In genomic region chrX:24920769-24921168, GRCh38 we compare ENCODE assay signal across 1 cellular context.
TF ChIP-seq lines count a peak whose summit lies in the region.

No MANE protein-coding gene starts in this region.

TF ChIP-seq in SK-N-SH, 30 proteins besides CTCF, POLR2A, EP300 and RAD21 (continued from another document):
- TF ChIP-seq USF1 (IDR thresholded peaks at IDR 0.05; ENCODE audit: borderline replicate concordance, low read depth), result no peak
- no peak for TF ChIP-seq SMC3 (IDR thresholded peaks at IDR 0.05; ENCODE audit: low read depth, low read length)
- no peak for TF ChIP-seq PBX3 (IDR thresholded peaks at IDR 0.05)
- no peak for TF ChIP-seq IRF3 (IDR thresholded peaks at IDR 0.05; ENCODE audit: low read depth, low read length)
- no peak for TF ChIP-seq GABPA (IDR thresholded peaks at IDR 0.05; ENCODE audit: low read depth)
- TF ChIP-seq, protein P1, sequence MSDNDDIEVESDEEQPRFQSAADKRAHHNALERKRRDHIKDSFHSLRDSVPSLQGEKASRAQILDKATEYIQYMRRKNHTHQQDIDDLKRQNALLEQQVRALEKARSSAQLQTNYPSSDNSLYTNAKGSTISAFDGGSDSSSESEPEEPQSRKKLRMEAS (IDR thresholded peaks at IDR 0.05; ENCODE audit: low read depth), result no peak
